ENCODE assay signal across 2 cellular contexts in the genomic region with DNA sequence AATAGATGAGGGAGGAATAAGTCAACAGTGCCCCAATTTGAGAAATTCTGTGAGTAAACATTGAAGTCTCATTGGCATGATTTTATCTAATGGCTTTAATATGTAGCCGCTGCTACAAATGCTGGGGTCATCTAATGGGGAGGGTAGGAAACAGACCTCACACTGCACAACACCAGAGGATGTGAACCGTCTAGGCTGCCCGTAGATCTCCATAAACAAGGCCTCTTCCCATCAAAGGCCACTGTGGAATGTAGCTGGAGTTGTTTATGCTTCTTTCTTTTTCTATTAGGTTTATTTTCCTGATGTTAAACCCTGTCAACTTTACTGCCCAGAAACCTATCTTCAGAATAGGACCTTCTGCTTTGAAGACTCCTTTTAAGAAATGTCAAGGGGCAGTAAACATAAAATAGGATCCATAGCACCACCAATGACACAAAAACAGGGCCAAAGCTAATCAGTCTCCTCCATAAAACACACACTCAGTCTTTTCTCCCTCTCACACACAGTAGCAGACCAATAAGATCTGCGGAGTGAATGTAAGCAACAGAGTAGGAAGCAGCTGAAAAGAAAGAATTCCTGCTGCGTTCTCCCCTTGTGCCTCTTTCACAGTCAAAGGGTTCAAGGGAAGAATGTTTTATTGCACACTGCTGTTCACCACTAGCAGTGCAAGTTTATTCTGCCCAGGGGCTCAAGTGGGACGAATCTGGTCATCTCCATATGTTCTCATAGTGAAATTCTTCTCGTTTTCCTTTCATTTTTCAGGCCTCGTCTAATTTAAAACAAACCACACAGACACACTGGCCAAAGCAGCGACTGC.
TF ChIP-seq lines count a peak whose summit lies in the region.

No MANE protein-coding gene starts in this region.

TF ChIP-seq in HepG2, 621 proteins besides CTCF, POLR2A, EP300 and RAD21:
- TF ChIP-seq MTA3 (CRISPR knock-in tag; IDR thresholded peaks at IDR 0.05) (no peak), FOXO4 (CRISPR knock-in tag; conservative IDR thresholded peaks at IDR 0.05) (no peak), MAX (IDR thresholded peaks at IDR 0.05) (no peak), ZNF816 (CRISPR knock-in tag; IDR thresholded peaks at IDR 0.05; ENCODE audit: borderline replicate concordance) (no peak)

TF ChIP-seq in H1, 55 proteins besides CTCF, POLR2A, EP300 and RAD21:
- TF ChIP-seq KDM5A (IDR thresholded peaks at IDR 0.05; ENCODE audit: low read length), result no peak
